Comparison of ENCODE assay signal across 22 cellular contexts in genomic region chr19:1610579-1610978, GRCh38. TPM values are rescaled to one million over a fixed set of nuclear protein-coding genes. Genes with fewer than 3 reads are reported as not detected.
"Had no signal": no experiment of that assay in that cellular context is flagged by ENCODE, and none has a peak within 500 bp of the region (broad histone marks: within the 10 kb centered on the region; RNA-seq: fewer than 3 reads in every experiment).

No MANE protein-coding gene starts in this region.

- H3K27ac Mint-ChIP-seq: activated T-cell treated with anti-CD3 and anti-CD28 coated beads, Interleukin-2, amount 50 U/mL, for 72 hours; dendritic cell treated with granulocyte-macrophage colony-stimulating factor and Interleukin-4, amounts not matched to agents 40 ng/mL and 50 ng/mL, for 4 days; stimulated activated naive CD8-positive, alpha-beta T cell treated with anti-CD3 and anti-CD28 coated beads, Interleukin-15, Interleukin-2, amounts not matched to agents 100 ng/mL and 50 ng/mL, for 24 hours had no signal

- H3K4me2 ChIP-seq: hepatocyte had no signal

- H3K27ac ChIP-seq: adrenal gland, esophagus squamous epithelium, hepatocyte, ovary, psoas muscle, tibial nerve, WERI-Rb-1 had no signal

- H2AFZ ChIP-seq: hepatocyte had no signal

- H3K27me3 Mint-ChIP-seq: effector memory CD8-positive, alpha-beta T cell; naive thymus-derived CD4-positive, alpha-beta T cell; stimulated activated naive CD8-positive, alpha-beta T cell treated with anti-CD3 and anti-CD28 coated beads, Interleukin-15, Interleukin-2, amounts not matched to agents 100 ng/mL and 50 ng/mL, for 24 hours had no signal

- H3K4me3 ChIP-seq: adrenal gland, esophagus squamous epithelium, hepatocyte, ovary, psoas muscle, tibial nerve had no signal

- FAIRE-seq: islet of Langerhans, urothelium cell line had no signal

- H3K27me3 ChIP-seq: adrenal gland, esophagus squamous epithelium, hepatocyte, ovary, tibial nerve had no signal

- H3K9me3 Mint-ChIP-seq: activated T-cell treated with anti-CD3 and anti-CD28 coated beads, Interleukin-2, amount 50 U/mL, for 72 hours; dendritic cell treated with granulocyte-macrophage colony-stimulating factor and Interleukin-4, amounts not matched to agents 40 ng/mL and 50 ng/mL, for 4 days; effector memory CD8-positive, alpha-beta T cell; stimulated activated naive CD8-positive, alpha-beta T cell treated with anti-CD3 and anti-CD28 coated beads, Interleukin-15, Interleukin-2, amounts not matched to agents 100 ng/mL and 50 ng/mL, for 24 hours had no signal

- ATAC-seq: activated T-cell treated with anti-CD3 and anti-CD28 coated beads, Interleukin-2, amount 50 U/mL, for 72 hours; effector memory CD8-positive, alpha-beta T cell; left cardiac atrium; naive thymus-derived CD4-positive, alpha-beta T cell; psoas muscle; right cardiac atrium had no signal

- H3K4me3 Mint-ChIP-seq: dendritic cell treated with granulocyte-macrophage colony-stimulating factor and Interleukin-4, amounts not matched to agents 40 ng/mL and 50 ng/mL, for 4 days; stimulated activated naive CD8-positive, alpha-beta T cell treated with anti-CD3 and anti-CD28 coated beads, Interleukin-15, Interleukin-2, amounts not matched to agents 100 ng/mL and 50 ng/mL, for 24 hours had no signal

- DNase-seq: activated CD4-positive, alpha-beta T cell treated with anti-CD3 and anti-CD28 coated beads for 1 hour; activated CD4-positive, alpha-beta T cell treated with anti-CD3 and anti-CD28 coated beads, Interleukin-2, amount 50 U/mL, for 48 hours; activated effector memory CD4-positive, alpha-beta T cell treated with anti-CD3 and anti-CD28 coated beads, Interleukin-2, amount 50 U/mL, for 16 hours; activated naive CD4-positive, alpha-beta T cell treated with anti-CD3 and anti-CD28 coated beads, Interleukin-2, amount 50 U/mL, for 16 hours; adrenal gland; effector memory CD8-positive, alpha-beta T cell; esophagus squamous epithelium; left cardiac atrium; mesendoderm; naive thymus-derived CD4-positive, alpha-beta T cell; ovary; psoas muscle; stimulated activated CD4-positive, alpha-beta T cell treated with anti-CD3 and anti-CD28 coated beads, Interleukin-2, amount 100 ng/mL, for 24 hours; WERI-Rb-1 had no signal

- H3K9me3 ChIP-seq: adrenal gland, esophagus squamous epithelium, ovary, psoas muscle, tibial nerve had no signal

- H3K36me3 ChIP-seq: ovary had no signal

RNA-seq across cellular contexts. Expression of gene MEX3D, which starts 42.5 kb away (rescaled TPM):
- polyA plus RNA-seq: naive thymus-derived CD4-positive, alpha-beta T cell had no signal
